ENCODE assay signal across 12 cellular contexts in the genomic region with DNA sequence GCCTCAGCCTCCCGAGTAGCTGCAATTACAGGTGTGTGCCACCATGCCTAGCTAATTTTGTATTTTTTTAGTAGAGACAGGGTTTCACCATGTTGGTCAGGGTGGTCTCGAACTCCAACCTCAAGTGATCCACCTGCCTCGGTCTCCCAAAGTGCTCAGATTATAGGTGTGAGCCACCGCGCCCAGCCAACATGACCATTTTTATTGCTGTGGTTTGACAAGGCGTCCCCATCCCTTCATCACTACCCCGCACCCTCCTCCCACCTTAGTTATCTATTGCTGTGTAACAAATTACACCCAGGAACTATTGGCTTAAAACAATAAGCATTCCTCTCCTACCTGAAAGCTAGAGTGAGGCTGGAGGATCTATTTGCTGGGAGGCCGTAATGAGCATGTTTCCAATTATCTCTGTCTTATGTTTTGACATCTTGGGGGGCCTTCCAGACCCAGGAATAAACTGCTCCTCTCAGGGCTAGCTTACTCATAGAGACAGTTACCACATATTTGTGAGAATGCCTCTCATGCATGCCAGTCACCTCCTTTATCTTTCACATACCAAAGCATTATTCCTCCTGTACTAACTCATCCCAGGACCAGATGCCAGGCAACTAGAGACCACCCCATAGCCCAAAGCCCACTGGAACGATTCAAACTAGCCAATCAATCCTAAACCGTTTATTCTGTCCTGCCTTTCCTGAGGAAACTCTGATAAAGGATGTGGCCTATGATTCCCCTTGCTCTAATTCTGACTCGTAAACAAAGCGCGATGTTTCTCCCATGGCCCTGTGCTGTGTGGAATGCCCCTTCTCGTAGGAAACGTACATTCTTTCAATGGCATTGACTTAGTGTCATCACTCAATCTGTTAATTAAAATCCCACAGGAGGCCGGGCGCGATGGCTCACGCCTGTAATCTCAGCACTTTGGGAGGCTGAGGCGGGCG. TPM values are rescaled to one million over a fixed set of nuclear protein-coding genes. Genes with fewer than 3 reads are reported as not detected.
DNase-seq lines count a peak whose midpoint lies in the region; ATAC-seq and TF ChIP-seq lines count a peak whose summit lies in the region.
"Had no signal": no experiment of that assay in that cellular context is flagged by ENCODE, and none has a peak within 500 bp of the region (broad histone marks: within the 10 kb centered on the region; RNA-seq: fewer than 3 reads in every experiment).

No MANE protein-coding gene starts in this region.

- ATAC-seq in HCT116 (no peak), HG03135 (IDR thresholded peaks at IDR 0.05; ENCODE audit: unreplicated experiment) (no peak)
- ATAC-seq: mucosa of descending colon had no signal

- no peak for TF ChIP-seq POLR2A in HCT116 (IDR thresholded peaks at IDR 0.05; ENCODE audit: borderline replicate concordance, extremely low read depth, insufficient read depth, insufficient read length)

- H3K4me3 ChIP-seq in HCT116 (replicated peaks in 1 of 2; ENCODE audit: low read depth in 1 of 2, low read length in 2 of 2) (no peak overlapping the region), astrocyte of the spinal cord (ENCODE audit: low read depth, low read length) (no peak overlapping the region)
- H3K4me3 ChIP-seq: mucosa of descending colon had no signal

- H3K27ac ChIP-seq in HCT116 (ENCODE audit: low read depth, low read length): no peak overlapping the region; the same call in 1 of the 2 replicates

- DNase-seq in AG09319 (ENCODE audit: extremely low read depth, low read depth) (peak; percentile 28), HCT116 (ENCODE audit: low read depth, low spot score) (no peak), astrocyte of the spinal cord (ENCODE audit: low read depth, low spot score) (peak; percentile 46), lung microvascular endothelial cell (ENCODE audit: low read depth in 2 of 2) (peak; percentile 84 to 87), NCI-H2171 treated with DMSO at 0.1 percent for 48 hours (lab: John Stamatoyannopoulos, UW) (no peak), Ammon's horn (ENCODE audit: low spot score) (no peak), NCI-H1930 (lab: John Stamatoyannopoulos, UW) (no peak)
- DNase-seq: activated T-cell treated with anti-CD3 and anti-CD28 coated beads for 4 hours, NCI-H187 had no signal

- no TSS peak for BruUV-seq in HCT116 (replicated peaks; lab: Mats Ljungman, UMichigan)

- H3K79me2 ChIP-seq in HCT116 (ENCODE audit: insufficient read depth, low read length): peaks cover 56% of the 10 kb centered on the region

- peaks cover 27 to 75% of the 10 kb centered on the region in 2 experiments for H3K4me1 ChIP-seq in HCT116 (ENCODE audit: control insufficient read depth in 1 of 2, insufficient read depth in 2 of 2, low read length in 2 of 2)

- H2AFZ ChIP-seq in HCT116 (ENCODE audit: low read depth, low read length, poor library complexity, severe bottlenecking): no peak overlapping the region

- CTCF ChIA-PET in HCT116 (lab: Charles Lee): interaction anchor here (0.7 kb wide), 1 partner anchor 22 kb away, joined by 3 read pairs; no protein-coding TSS in a partner anchor

- no peak for TF ChIP-seq RAD21 in HCT116 (IDR thresholded peaks at IDR 0.05; ENCODE audit: low read depth)

- H4K20me1 ChIP-seq in HCT116 (ENCODE audit: insufficient read depth): peaks cover 6% of the 10 kb centered on the region; the same call in 1 of the 2 replicates

- no peak overlapping the region for H3K9ac ChIP-seq in HCT116 (ENCODE audit: low read length)

- intact Hi-C loops in HCT116 (cut with micrococcal nuclease): no loop called here

- RAD21 ChIA-PET in HCT116 (lab: Charles Lee; ENCODE audit: low non-redundant PET in 1 of 2, low total read pairs in 2 of 2, uncharacterized antibody in 2 of 2, unreplicated experiment in 2 of 2): no interaction called here

- no peak for TF ChIP-seq CTCF in AG09319 (IDR thresholded peaks at IDR 0.05; ENCODE audit: low read depth, low read length)
- no peak for TF ChIP-seq CTCF in HCT116 (IDR thresholded peaks at IDR 0.05 in 2 of 3, conservative IDR thresholded peaks at IDR 0.05 in 1 of 3; ENCODE audit: borderline replicate concordance in 1 of 3, insufficient read depth in 1 of 3, low read depth in 2 of 3, low read length in 2 of 3)
- no peak for TF ChIP-seq CTCF in astrocyte of the spinal cord (IDR thresholded peaks at IDR 0.05; ENCODE audit: low read depth, low read length)

- H3K9me3 ChIP-seq in HCT116 (ENCODE audit: control insufficient read depth in 1 of 2, insufficient read depth in 1 of 2, low read depth in 1 of 2, low read length in 2 of 2): no peaks in the 10 kb centered on the region
- H3K9me3 ChIP-seq: mucosa of descending colon had no signal

- H3K36me3 ChIP-seq in HCT116 (ENCODE audit: control insufficient read depth in 1 of 2, insufficient read depth in 2 of 2, low read length in 2 of 2): peaks cover 5 to 20% of the 10 kb centered on the region in 2 experiments

- no peaks in the 10 kb centered on the region for H3K9me2 ChIP-seq in HCT116 (ENCODE audit: insufficient read depth)

- in situ Hi-C loops in astrocyte of the spinal cord (cut with HindIII; ENCODE audit: low sequenced_read_pairs): no loop called here

- H3K4me2 ChIP-seq in HCT116 (ENCODE audit: low read length): peak overlapping the region; percentile 24

- POLR2A ChIA-PET in HCT116 (lab: Charles Lee): no interaction called here

- H3K27me3 ChIP-seq in HCT116 (ENCODE audit: insufficient read depth, low read length): no peaks in the 10 kb centered on the region

TF ChIP-seq in HCT116, 20 proteins besides CTCF, POLR2A, EP300 and RAD21:
- TF ChIP-seq SRF (IDR thresholded peaks at IDR 0.05; ENCODE audit: low read depth): no peak

RNA-seq across cellular contexts. Expression of a gene that starts 19.4 kb away (rescaled TPM):
- total RNA-seq in HCT116 (2021; ENCODE audit: unreplicated experiment) (283 TPM), lung microvascular endothelial cell (58.0 and 77.6 TPM in 2 replicates)
- 261 and 269 TPM in 2 replicates for polyA plus RNA-seq in HCT116 (2012)

RNA-seq across cellular contexts. Expression of a gene that starts 30.1 kb away (rescaled TPM):
- total RNA-seq in HCT116 (2021; ENCODE audit: unreplicated experiment) (0.64 TPM), lung microvascular endothelial cell (0.40 and 2.8 TPM in 2 replicates)
- polyA plus RNA-seq in HCT116 (2012): 0.54 and 1.2 TPM in 2 replicates
- total RNA-seq: temporal lobe had no signal

RNA-seq across cellular contexts. Expression of a gene that starts 48.1 kb away (rescaled TPM):
- total RNA-seq in HCT116 (2021; ENCODE audit: unreplicated experiment) (588 TPM), lung microvascular endothelial cell (215 and 281 TPM in 2 replicates)
- 439 and 562 TPM in 2 replicates for polyA plus RNA-seq in HCT116 (2012)

RNA-seq across cellular contexts. Expression of a gene that starts 48.4 kb away (rescaled TPM):
- 40.8 TPM for total RNA-seq in HCT116 (2021; ENCODE audit: unreplicated experiment)
- polyA plus RNA-seq in HCT116 (2012): 13.1 and 19.5 TPM in 2 replicates
- 11.6 and 15.3 TPM in 2 replicates for total RNA-seq in lung microvascular endothelial cell

Comparison
In these comparisons a context has a peak if more than half of its experiments do, and no peak if none do; other contexts are left out.
1. DNase-seq: peak in AG09319 (single experiment), astrocyte of the spinal cord (single experiment) and lung microvascular endothelial cell (2 of 2); none in HCT116 (single experiment), NCI-H2171 treated with DMSO at 0.1 percent for 48 hours (single experiment), Ammon's horn (single experiment) and NCI-H1930 (0 of 2).